In genomic region chr2:197433770-197434438, GRCh38 we compare ENCODE assay signal across 8 cellular contexts. TPM values are rescaled to one million over a fixed set of nuclear protein-coding genes. Genes with fewer than 3 reads are reported as not detected.
DNase-seq lines count a peak whose midpoint lies in the region; ATAC-seq and TF ChIP-seq lines count a peak whose summit lies in the region.

No MANE protein-coding gene starts in this region.

- H3K27me3 ChIP-seq in left ventricle myocardium inferior (ENCODE audit: low read depth) (no peaks in the 10 kb centered on the region), mesendoderm (ENCODE audit: insufficient read depth, low read length, poor library complexity) (no peaks in the 10 kb centered on the region)

- H2BK120ac ChIP-seq in mesendoderm (ENCODE audit: low read depth, low read length) = no peak overlapping the region

- intact Hi-C loops in left ventricle myocardium inferior (cut with micrococcal nuclease) (no loop called here), cardiac septum (cut with DNase I) (no loop called here)

- H3K18ac ChIP-seq in mesendoderm (ENCODE audit: low read length) = no peak overlapping the region

- no peak for TF ChIP-seq CTCF in left ventricle myocardium inferior (IDR thresholded peaks at IDR 0.05; ENCODE audit: borderline replicate concordance)
- TF ChIP-seq CTCF in brain (conservative IDR thresholded peaks at IDR 0.05) = no peak

- peak overlapping the region; percentile 95 for H3K27ac ChIP-seq in left ventricle myocardium inferior (replicated peaks)
- H3K27ac ChIP-seq in mesendoderm (ENCODE audit: low read depth, low read length) = no peak overlapping the region

- peak overlapping the region; percentile 87 for H3K4me2 ChIP-seq in mesendoderm (ENCODE audit: low read length)

- H3K56ac ChIP-seq in mesendoderm (ENCODE audit: low read length) = peak overlapping the region; percentile 99

- no peak overlapping the region for H2AK5ac ChIP-seq in mesendoderm (ENCODE audit: low read length)

- H3K9me3 Mint-ChIP-seq in brain = peaks cover 0 to 6% (median 0%) of the 10 kb centered on the region in 5 experiments

- no peaks in the 10 kb centered on the region for H3K9me3 ChIP-seq in left ventricle myocardium inferior (replicated peaks)

- peaks cover 29% of the 10 kb centered on the region for H3K36me3 Mint-ChIP-seq in brain

- WGBS in mesendoderm (ENCODE audit: extremely low coverage, insufficient coverage, low lambda C conversion rate) = no CpG with 5 or more reads among the region's 11 CpGs

- no peak overlapping the region for H3K4ac ChIP-seq in mesendoderm (ENCODE audit: low read depth, low read length)

- no peak overlapping the region for H2BK15ac ChIP-seq in mesendoderm (replicated peaks; ENCODE audit: low read depth)

- H3K79me2 ChIP-seq in mesendoderm (ENCODE audit: control insufficient read depth, insufficient read depth, low read length) = peaks cover 57% of the 10 kb centered on the region

- no peaks in the 10 kb centered on the region for H3K79me1 ChIP-seq in mesendoderm (ENCODE audit: low read length)

- no peak overlapping the region for H2BK5ac ChIP-seq in mesendoderm (ENCODE audit: low read length)

- H3K9ac ChIP-seq in mesendoderm (ENCODE audit: low read length) = peak overlapping the region; percentile 98

- H4K5ac ChIP-seq in mesendoderm (ENCODE audit: low read length) = no peak overlapping the region

- peaks cover 60% of the 10 kb centered on the region for H3K4me1 Mint-ChIP-seq in brain

- peaks cover 18% of the 10 kb centered on the region for H3K27me3 Mint-ChIP-seq in brain

- no peak for ATAC-seq in HG03439 (IDR thresholded peaks at IDR 0.05; ENCODE audit: unreplicated experiment)
- no peak for ATAC-seq in GM18868 (IDR thresholded peaks at IDR 0.05; ENCODE audit: unreplicated experiment)
- ATAC-seq in HG03442 (IDR thresholded peaks at IDR 0.05; ENCODE audit: unreplicated experiment) = no peak

- peak overlapping the region; percentile 90 to 98 (median 95) for H3K4me3 Mint-ChIP-seq in brain

- H3K36me3 ChIP-seq in left ventricle myocardium inferior (peaks cover 6% of the 10 kb centered on the region), mesendoderm (ENCODE audit: control insufficient read depth, insufficient read depth, low read length) (no peaks in the 10 kb centered on the region)

- DNase-seq in left ventricle myocardium inferior = no peak
- DNase-seq in cardiac septum (ENCODE audit: low spot score) = no peak
- DNase-seq in mesendoderm = no peak
- DNase-seq in activated effector memory CD4-positive, alpha-beta T cell treated with anti-CD3 and anti-CD28 coated beads, Interleukin-2, amount 50 U/mL, for 16 hours = no peak

- H4K8ac ChIP-seq in mesendoderm (ENCODE audit: low read depth, low read length) = no peak overlapping the region

- no peak overlapping the region for H3K23ac ChIP-seq in mesendoderm (ENCODE audit: low read length)

- peak overlapping the region; percentile 99 to 100 (median 100) for H3K27ac Mint-ChIP-seq in brain

- H3K4me3 ChIP-seq in left ventricle myocardium inferior (peak overlapping the region; percentile 92), mesendoderm (ENCODE audit: low read length) (peak overlapping the region; percentile 96)

- H3K4me1 ChIP-seq in left ventricle myocardium inferior = peaks cover 74% of the 10 kb centered on the region
- H3K4me1 ChIP-seq in mesendoderm (ENCODE audit: control insufficient read depth, low read depth, low read length) = peaks cover 3% of the 10 kb centered on the region

RNA-seq across cellular contexts. Expression of gene SF3B1, which starts 0.9 kb away (rescaled TPM):
- total RNA-seq in left ventricle myocardium inferior = 143 TPM
- total RNA-seq in cardiac septum = 144 TPM
- polyA plus RNA-seq in brain (ENCODE audit: insufficient read depth, low read depth, low replicate concordance) = 71.0 TPM
- polyA plus RNA-seq in mesendoderm (2013, experiment 1 of 2) = 212 TPM
- 221 TPM for polyA plus RNA-seq in mesendoderm (2013, experiment 2 of 2)

RNA-seq across cellular contexts. Expression of gene COQ10B, which starts 19.4 kb away (rescaled TPM):
- 28.2 TPM for total RNA-seq in left ventricle myocardium inferior
- 38.5 TPM for total RNA-seq in cardiac septum
- polyA plus RNA-seq in brain (ENCODE audit: insufficient read depth, low read depth, low replicate concordance) = 5.4 TPM
- polyA plus RNA-seq in mesendoderm (2013, experiment 1 of 2) = 11.6 TPM
- polyA plus RNA-seq in mesendoderm (2013, experiment 2 of 2) = 11.5 TPM
